Comparison of ENCODE assay signal across 2 cellular contexts in the genomic region with DNA sequence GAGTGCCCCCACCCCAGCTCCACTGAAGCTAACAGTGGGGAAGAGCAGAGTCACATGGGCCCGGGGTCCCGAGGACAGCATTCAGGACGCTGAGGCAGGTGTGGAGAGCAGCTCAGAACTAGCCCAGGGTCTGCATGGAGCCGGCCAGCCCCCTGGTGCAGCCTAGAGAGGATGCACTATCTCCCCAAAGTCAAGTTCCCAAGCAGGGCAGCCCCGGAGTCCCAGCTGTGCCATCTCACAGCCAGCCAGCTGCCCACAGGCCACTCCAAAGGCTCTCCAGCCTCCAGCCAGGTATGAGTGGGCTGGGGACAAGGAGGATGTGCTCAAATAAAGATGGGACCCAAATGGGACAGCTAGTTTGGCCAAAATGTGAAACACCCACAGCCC.
TF ChIP-seq lines count a peak whose summit lies in the region.

No MANE protein-coding gene starts in this region.

TF ChIP-seq in IMR-90, 13 proteins besides CTCF, POLR2A, EP300 and RAD21:
- TF ChIP-seq RCOR1 (IDR thresholded peaks at IDR 0.05; ENCODE audit: insufficient replicate concordance, low read length) = no peak
- no peak for TF ChIP-seq MAZ (IDR thresholded peaks at IDR 0.05; ENCODE audit: borderline replicate concordance, low read depth, low read length)
- TF ChIP-seq, protein P1, sequence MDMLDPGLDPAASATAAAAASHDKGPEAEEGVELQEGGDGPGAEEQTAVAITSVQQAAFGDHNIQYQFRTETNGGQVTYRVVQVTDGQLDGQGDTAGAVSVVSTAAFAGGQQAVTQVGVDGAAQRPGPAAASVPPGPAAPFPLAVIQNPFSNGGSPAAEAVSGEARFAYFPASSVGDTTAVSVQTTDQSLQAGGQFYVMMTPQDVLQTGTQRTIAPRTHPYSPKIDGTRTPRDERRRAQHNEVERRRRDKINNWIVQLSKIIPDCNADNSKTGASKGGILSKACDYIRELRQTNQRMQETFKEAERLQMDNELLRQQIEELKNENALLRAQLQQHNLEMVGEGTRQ (IDR thresholded peaks at IDR 0.05; ENCODE audit: low read depth, low read length) = no peak
- TF ChIP-seq MXI1 (IDR thresholded peaks at IDR 0.05; ENCODE audit: borderline replicate concordance, low read depth, low read length) = no peak
- TF ChIP-seq BHLHE40 (IDR thresholded peaks at IDR 0.05; ENCODE audit: low read depth, low read length) = no peak
- TF ChIP-seq NFE2L2 (IDR thresholded peaks at IDR 0.05; ENCODE audit: low read depth, low read length) = no peak
- TF ChIP-seq CEBPB (IDR thresholded peaks at IDR 0.05; ENCODE audit: low read depth, low read length) = no peak
- no peak for TF ChIP-seq ELK1 (IDR thresholded peaks at IDR 0.05; ENCODE audit: borderline replicate concordance, low read depth, low read length)
- no peak for TF ChIP-seq MAFK (IDR thresholded peaks at IDR 0.05; ENCODE audit: low read depth, low read length)
- no peak for TF ChIP-seq CHD1 (IDR thresholded peaks at IDR 0.05; ENCODE audit: low read depth, low read length)
- TF ChIP-seq FOS (IDR thresholded peaks at IDR 0.05; ENCODE audit: low read depth, low read length) = no peak
- no peak for TF ChIP-seq RFX5 (IDR thresholded peaks at IDR 0.05; ENCODE audit: low read depth, low read length)
- no peak for TF ChIP-seq SMC3 (IDR thresholded peaks at IDR 0.05; ENCODE audit: low read depth, low read length)

TF ChIP-seq in endothelial cell of umbilical vein, 7 proteins besides CTCF, POLR2A, EP300 and RAD21:
- TF ChIP-seq JUN (IDR thresholded peaks at IDR 0.05; ENCODE audit: borderline replicate concordance, insufficient read depth, insufficient read length, low read depth) = no peak
- TF ChIP-seq EZH2 (IDR thresholded peaks at IDR 0.05; ENCODE audit: borderline replicate concordance, low read depth, low read length, severe bottlenecking) = no peak
- TF ChIP-seq GATA2 (IDR thresholded peaks at IDR 0.05; ENCODE audit: insufficient read depth, insufficient read length, low read depth, low read length) = no peak
- TF ChIP-seq POLR2AphosphoS5 (IDR thresholded peaks at IDR 0.05; ENCODE audit: insufficient read depth, low read depth, low read length) = no peak
- TF ChIP-seq FOS (IDR thresholded peaks at IDR 0.05; ENCODE audit: borderline replicate concordance, insufficient read depth, low read length) = no peak
- TF ChIP-seq MYC (IDR thresholded peaks at IDR 0.05; ENCODE audit: low read depth, low read length) = no peak
- TF ChIP-seq MAX (IDR thresholded peaks at IDR 0.05; ENCODE audit: insufficient read depth, insufficient read length) = no peak
